Comparison of ENCODE assay signal across 23 cellular contexts in the genomic region with DNA sequence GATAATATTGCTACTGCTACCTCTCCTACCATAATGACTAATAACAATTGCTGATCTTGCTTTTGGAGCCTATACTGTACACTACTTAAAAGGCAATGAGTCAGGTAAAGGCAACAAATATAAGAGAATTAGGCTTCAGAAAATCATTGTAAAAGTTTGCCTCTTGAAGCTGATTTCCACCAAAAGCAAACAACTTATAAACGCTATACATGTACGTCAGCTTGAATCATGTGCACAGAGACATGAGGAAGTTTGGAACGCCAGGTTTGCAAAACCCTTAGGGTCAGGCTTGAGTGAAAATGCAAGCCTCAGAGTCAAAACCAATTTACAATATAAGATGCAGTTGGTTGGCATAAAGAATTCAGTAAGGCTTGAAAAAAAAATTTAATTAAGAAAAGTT.
"Had no signal": no experiment of that assay in that cellular context is flagged by ENCODE, and none has a peak within 500 bp of the region (broad histone marks: within the 10 kb centered on the region; RNA-seq: fewer than 3 reads in every experiment).

No MANE protein-coding gene starts in this region.

- DNase-seq: IMR-90, Karpas-422, KG1, MG63, NCI-H1092, NCI-H1105 treated with DMSO at 0.1 percent for 48 hours, NCI-H1436, NCI-H187, NCI-H2029, NCI-H2081 treated with DMSO at 0.1 percent for 48 hours, NCI-H2171, NCI-H226, NCI-H446, NCI-H510A, NCI-H524 treated with DMSO at 0.1 percent for 48 hours, NCI-H69, NCI-H774, SHP77 treated with DMSO at 0.1 percent for 48 hours, SJCRH30 had no signal

- H3K36me3 ChIP-seq: MG63, SJCRH30 had no signal

- ATAC-seq: HepG2, Panc1, Right ventricle myocardium inferior, SK-N-SH treated with all-trans-retinoic acid at 6 μM for 48 hours had no signal

- H3K9me3 ChIP-seq: MG63, SJCRH30 had no signal

- H3K27ac ChIP-seq: SJCRH30 had no signal

- H3K4me3 ChIP-seq: MG63, SJCRH30 had no signal

- H3K4me1 ChIP-seq: SJCRH30 had no signal

- H3K27me3 ChIP-seq: MG63, SJCRH30 had no signal
